In genomic region chr1:17653728-17654351, GRCh38 we compare ENCODE assay signal across 8 cellular contexts.
A peak's percentile ranks its signal among the peaks of the same experiment; 100 is the strongest.
DNase-seq lines count a peak whose midpoint lies in the region; ATAC-seq and TF ChIP-seq lines count a peak whose summit lies in the region.

No MANE protein-coding gene starts in this region.

- no peaks in the 10 kb centered on the region for H3K4me1 ChIP-seq in Loucy (ENCODE audit: insufficient read depth, low read length, poor library complexity, severe bottlenecking)

- no peak for TF ChIP-seq EP300 in neural cell (conservative IDR thresholded peaks at IDR 0.05; ENCODE audit: poor library complexity, severe bottlenecking)

- no peaks in the 10 kb centered on the region for H4K20me1 ChIP-seq in Loucy (ENCODE audit: insufficient read depth, low read length, poor library complexity, severe bottlenecking)
- H4K20me1 ChIP-seq in neural cell (ENCODE audit: insufficient read depth): no peaks in the 10 kb centered on the region

- H3K4me2 ChIP-seq in Loucy (ENCODE audit: low read depth, low read length, poor library complexity, severe bottlenecking) (no peak overlapping the region), neural cell (ENCODE audit: low read length) (no peak overlapping the region)

- ATAC-seq in GM18870 (IDR thresholded peaks at IDR 0.05; ENCODE audit: unreplicated experiment): no peak

- no peaks in the 10 kb centered on the region for H3K27me3 ChIP-seq in Loucy (ENCODE audit: insufficient read depth, low read length, poor library complexity, severe bottlenecking)
- no peaks in the 10 kb centered on the region for H3K27me3 ChIP-seq in neural cell (ENCODE audit: insufficient read depth, low read depth, low read length)

- H2AFZ ChIP-seq in Loucy (ENCODE audit: low read length): no peak overlapping the region
- H2AFZ ChIP-seq in neural cell (ENCODE audit: low read depth, low read length): no peak overlapping the region

- H3K4me3 ChIP-seq in Loucy (ENCODE audit: low read length, poor library complexity, severe bottlenecking) (no peak overlapping the region), epithelial cell of esophagus (ENCODE audit: low read length) (no peak overlapping the region), neural cell (ENCODE audit: low read length) (peak overlapping the region; percentile 35)

- DNase-seq in DMS153 treated with DMSO at 0.1 percent for 48 hours (lab: John Stamatoyannopoulos, UW; ENCODE audit: unreplicated experiment) (peak; percentile 14), DMS153 (lab: John Stamatoyannopoulos, UW) (no peak), UCSD-AML1 (lab: John Stamatoyannopoulos, UW; ENCODE audit: unreplicated experiment) (peak; percentile 33), epithelial cell of esophagus (ENCODE audit: low read depth) (peak; percentile 30), activated gamma-delta T cell (lab: John Stamatoyannopoulos, UW) (no peak)

- H3K9me2 ChIP-seq in Loucy (replicated peaks; ENCODE audit: low read depth, low read length): no peaks in the 10 kb centered on the region
- H3K9me2 ChIP-seq in neural cell (ENCODE audit: insufficient read depth, low read length): no peaks in the 10 kb centered on the region

- TF ChIP-seq CTCF in Loucy (conservative IDR thresholded peaks at IDR 0.05; ENCODE audit: low read length) (peak; percentile 86), epithelial cell of esophagus (IDR thresholded peaks at IDR 0.05; ENCODE audit: insufficient read depth, low read depth, low read length, missing control alignments) (peak; percentile 67), neural cell (IDR thresholded peaks at IDR 0.05; ENCODE audit: poor library complexity, severe bottlenecking) (peak; percentile 93)

- no peaks in the 10 kb centered on the region for H3K9me3 ChIP-seq in Loucy (ENCODE audit: insufficient read depth, low read depth, low read length)
- H3K9me3 ChIP-seq in neural cell (ENCODE audit: low read length): no peaks in the 10 kb centered on the region

- H3K36me3 ChIP-seq in Loucy (ENCODE audit: insufficient read depth, low read length) (no peaks in the 10 kb centered on the region), neural cell (ENCODE audit: insufficient read depth, low read length) (no peaks in the 10 kb centered on the region)

- no peaks in the 10 kb centered on the region for H3F3A ChIP-seq in Loucy (ENCODE audit: low read depth)
- no peaks in the 10 kb centered on the region for H3F3A ChIP-seq in neural cell (ENCODE audit: insufficient read depth, low read length, poor library complexity, severe bottlenecking)

- H3K9ac ChIP-seq in Loucy (ENCODE audit: low read depth, low read length, poor library complexity, severe bottlenecking): no peak overlapping the region
- H3K9ac ChIP-seq in neural cell (ENCODE audit: low read length): peak overlapping the region; percentile 36

- peak overlapping the region; percentile 56 for H3K27ac ChIP-seq in neural cell (ENCODE audit: low read length)

- peak; percentile 91 for TF ChIP-seq RAD21 in neural cell (conservative IDR thresholded peaks at IDR 0.05)

- H3K79me2 ChIP-seq in Loucy (ENCODE audit: insufficient read depth, low read length) (no peaks in the 10 kb centered on the region), neural cell (replicated peaks; ENCODE audit: insufficient read depth, low read length) (no peaks in the 10 kb centered on the region)

TF ChIP-seq in neural cell, 6 proteins besides CTCF, POLR2A, EP300 and RAD21:
- TF ChIP-seq POLR2AphosphoS5 (IDR thresholded peaks at IDR 0.05) (no peak), SMC3 (conservative IDR thresholded peaks at IDR 0.05; ENCODE audit: poor library complexity) (peak; percentile 94)
TF ChIP-seq in neural cell: peak in this region for 1.

Comparison
In these comparisons a context has a peak if more than half of its experiments do, and no peak if none do; other contexts are left out.
1. DNase-seq: peak in DMS153 treated with DMSO at 0.1 percent for 48 hours (single experiment), UCSD-AML1 (single experiment) and epithelial cell of esophagus (single experiment); none in DMS153 (single experiment) and activated gamma-delta T cell (single experiment).
2. Peak in every context shown above with its lines, with median percentiles within 50 percentile points of each other: CTCF ChIP-seq.